In the genomic region with DNA sequence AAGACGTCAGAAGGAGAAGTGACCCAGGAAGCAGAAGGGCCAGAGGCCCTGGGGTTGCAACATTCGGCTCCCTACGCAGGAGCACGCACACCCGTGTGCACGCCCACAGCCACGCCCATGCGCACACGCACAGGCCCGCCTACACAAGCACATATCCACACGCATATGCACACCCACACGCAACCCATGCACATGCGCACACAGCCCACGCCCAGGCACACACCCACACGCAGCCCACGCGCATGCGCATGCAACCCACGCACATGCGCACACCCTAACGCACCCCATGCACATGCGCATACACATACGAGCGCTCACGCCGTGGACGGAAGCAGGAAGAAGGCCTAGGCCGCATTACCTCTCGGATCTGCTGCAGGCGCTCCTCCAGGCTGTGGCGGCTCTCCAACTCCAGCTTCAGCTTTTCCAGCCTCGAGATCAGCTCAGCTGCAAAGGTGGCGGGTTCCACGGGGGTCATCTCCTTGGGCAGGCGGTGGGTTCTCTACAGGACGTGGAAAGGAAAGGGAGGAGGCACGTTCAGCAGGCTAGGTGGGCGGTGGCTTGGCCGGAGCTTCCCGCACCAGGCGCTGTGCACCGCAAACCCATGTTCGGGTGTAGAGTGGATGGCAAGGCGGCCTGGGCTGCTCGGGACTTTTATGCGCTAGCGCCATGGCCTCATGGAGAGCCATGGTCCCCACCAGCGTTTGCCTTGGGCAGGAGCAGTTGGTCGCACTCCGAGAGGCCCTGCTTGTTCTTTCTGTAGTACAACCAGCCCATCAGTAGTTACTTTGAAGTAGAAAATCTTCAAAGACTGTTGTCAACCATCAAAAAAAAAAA, we compare ENCODE assay signal across 1 cellular context.
TF ChIP-seq lines count a peak whose summit lies in the region.

No MANE protein-coding gene starts in this region.

TF ChIP-seq in K562, 482 proteins besides CTCF, POLR2A, EP300 and RAD21 (continued from another document and continues in another):
- TF ChIP-seq, protein P1, sequence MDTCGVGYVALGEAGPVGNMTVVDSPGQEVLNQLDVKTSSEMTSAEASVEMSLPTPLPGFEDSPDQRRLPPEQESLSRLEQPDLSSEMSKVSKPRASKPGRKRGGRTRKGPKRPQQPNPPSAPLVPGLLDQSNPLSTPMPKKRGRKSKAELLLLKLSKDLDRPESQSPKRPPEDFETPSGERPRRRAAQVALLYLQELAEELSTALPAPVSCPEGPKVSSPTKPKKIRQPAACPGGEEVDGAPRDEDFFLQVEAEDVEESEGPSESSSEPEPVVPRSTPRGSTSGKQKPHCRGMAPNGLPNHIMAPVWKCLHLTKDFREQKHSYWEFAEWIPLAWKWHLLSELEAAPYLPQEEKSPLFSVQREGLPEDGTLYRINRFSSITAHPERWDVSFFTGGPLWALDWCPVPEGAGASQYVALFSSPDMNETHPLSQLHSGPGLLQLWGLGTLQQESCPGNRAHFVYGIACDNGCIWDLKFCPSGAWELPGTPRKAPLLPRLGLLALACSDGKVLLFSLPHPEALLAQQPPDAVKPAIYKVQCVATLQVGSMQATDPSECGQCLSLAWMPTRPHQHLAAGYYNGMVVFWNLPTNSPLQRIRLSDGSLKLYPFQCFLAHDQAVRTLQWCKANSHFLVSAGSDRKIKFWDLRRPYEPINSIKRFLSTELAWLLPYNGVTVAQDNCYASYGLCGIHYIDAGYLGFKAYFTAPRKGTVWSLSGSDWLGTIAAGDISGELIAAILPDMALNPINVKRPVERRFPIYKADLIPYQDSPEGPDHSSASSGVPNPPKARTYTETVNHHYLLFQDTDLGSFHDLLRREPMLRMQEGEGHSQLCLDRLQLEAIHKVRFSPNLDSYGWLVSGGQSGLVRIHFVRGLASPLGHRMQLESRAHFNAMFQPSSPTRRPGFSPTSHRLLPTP (IDR thresholded peaks at IDR 0.05; ENCODE audit: borderline replicate concordance, extremely low read depth, insufficient read length), result no peak
- TF ChIP-seq BRD4 (IDR thresholded peaks at IDR 0.05), result no peak
- TF ChIP-seq SPI1 (IDR thresholded peaks at IDR 0.05; ENCODE audit: borderline replicate concordance, low read depth, low read length), result peak; percentile 55; the same call in 1 of the 2 replicates
- TF ChIP-seq BRD9 (IDR thresholded peaks at IDR 0.05; ENCODE audit: low read depth, partially characterized antibody), result no peak
- no peak for TF ChIP-seq ZSCAN32 (CRISPR knock-in tag; IDR thresholded peaks at IDR 0.05)
- peak; percentile 83 for TF ChIP-seq GABPA (tag; conservative IDR thresholded peaks at IDR 0.05; ENCODE audit: low read depth)
- TF ChIP-seq, protein P2, sequence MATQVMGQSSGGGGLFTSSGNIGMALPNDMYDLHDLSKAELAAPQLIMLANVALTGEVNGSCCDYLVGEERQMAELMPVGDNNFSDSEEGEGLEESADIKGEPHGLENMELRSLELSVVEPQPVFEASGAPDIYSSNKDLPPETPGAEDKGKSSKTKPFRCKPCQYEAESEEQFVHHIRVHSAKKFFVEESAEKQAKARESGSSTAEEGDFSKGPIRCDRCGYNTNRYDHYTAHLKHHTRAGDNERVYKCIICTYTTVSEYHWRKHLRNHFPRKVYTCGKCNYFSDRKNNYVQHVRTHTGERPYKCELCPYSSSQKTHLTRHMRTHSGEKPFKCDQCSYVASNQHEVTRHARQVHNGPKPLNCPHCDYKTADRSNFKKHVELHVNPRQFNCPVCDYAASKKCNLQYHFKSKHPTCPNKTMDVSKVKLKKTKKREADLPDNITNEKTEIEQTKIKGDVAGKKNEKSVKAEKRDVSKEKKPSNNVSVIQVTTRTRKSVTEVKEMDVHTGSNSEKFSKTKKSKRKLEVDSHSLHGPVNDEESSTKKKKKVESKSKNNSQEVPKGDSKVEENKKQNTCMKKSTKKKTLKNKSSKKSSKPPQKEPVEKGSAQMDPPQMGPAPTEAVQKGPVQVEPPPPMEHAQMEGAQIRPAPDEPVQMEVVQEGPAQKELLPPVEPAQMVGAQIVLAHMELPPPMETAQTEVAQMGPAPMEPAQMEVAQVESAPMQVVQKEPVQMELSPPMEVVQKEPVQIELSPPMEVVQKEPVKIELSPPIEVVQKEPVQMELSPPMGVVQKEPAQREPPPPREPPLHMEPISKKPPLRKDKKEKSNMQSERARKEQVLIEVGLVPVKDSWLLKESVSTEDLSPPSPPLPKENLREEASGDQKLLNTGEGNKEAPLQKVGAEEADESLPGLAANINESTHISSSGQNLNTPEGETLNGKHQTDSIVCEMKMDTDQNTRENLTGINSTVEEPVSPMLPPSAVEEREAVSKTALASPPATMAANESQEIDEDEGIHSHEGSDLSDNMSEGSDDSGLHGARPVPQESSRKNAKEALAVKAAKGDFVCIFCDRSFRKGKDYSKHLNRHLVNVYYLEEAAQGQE (CRISPR knock-in tag; IDR thresholded peaks at IDR 0.05; ENCODE audit: low read depth), result no peak
- TF ChIP-seq, protein P3, sequence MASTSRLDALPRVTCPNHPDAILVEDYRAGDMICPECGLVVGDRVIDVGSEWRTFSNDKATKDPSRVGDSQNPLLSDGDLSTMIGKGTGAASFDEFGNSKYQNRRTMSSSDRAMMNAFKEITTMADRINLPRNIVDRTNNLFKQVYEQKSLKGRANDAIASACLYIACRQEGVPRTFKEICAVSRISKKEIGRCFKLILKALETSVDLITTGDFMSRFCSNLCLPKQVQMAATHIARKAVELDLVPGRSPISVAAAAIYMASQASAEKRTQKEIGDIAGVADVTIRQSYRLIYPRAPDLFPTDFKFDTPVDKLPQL (IDR thresholded peaks at IDR 0.05; ENCODE audit: extremely low read depth, insufficient read length), result no peak
- TF ChIP-seq, protein P4, sequence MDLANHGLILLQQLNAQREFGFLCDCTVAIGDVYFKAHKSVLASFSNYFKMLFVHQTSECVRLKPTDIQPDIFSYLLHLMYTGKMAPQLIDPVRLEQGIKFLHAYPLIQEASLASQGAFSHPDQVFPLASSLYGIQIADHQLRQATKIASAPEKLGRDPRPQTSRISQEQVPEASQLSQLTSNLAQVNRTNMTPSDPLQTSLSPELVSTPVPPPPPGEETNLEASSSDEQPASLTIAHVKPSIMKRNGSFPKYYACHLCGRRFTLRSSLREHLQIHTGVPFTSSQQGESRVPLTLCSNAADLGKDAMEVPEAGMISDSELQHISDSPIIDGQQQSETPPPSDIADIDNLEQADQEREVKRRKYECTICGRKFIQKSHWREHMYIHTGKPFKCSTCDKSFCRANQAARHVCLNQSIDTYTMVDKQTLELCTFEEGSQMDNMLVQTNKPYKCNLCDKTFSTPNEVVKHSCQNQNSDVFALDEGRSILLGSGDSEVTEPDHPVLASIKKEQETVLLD (IDR thresholded peaks at IDR 0.05), result peak; percentile 100
- TF ChIP-seq MYNN (IDR thresholded peaks at IDR 0.05), result peak; percentile 86
- no peak for TF ChIP-seq MYNN (CRISPR knock-in tag; IDR thresholded peaks at IDR 0.05)
- TF ChIP-seq, protein P5, sequence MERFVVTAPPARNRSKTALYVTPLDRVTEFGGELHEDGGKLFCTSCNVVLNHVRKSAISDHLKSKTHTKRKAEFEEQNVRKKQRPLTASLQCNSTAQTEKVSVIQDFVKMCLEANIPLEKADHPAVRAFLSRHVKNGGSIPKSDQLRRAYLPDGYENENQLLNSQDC (CRISPR knock-in tag; IDR thresholded peaks at IDR 0.05), result no peak
- TF ChIP-seq, protein P6, sequence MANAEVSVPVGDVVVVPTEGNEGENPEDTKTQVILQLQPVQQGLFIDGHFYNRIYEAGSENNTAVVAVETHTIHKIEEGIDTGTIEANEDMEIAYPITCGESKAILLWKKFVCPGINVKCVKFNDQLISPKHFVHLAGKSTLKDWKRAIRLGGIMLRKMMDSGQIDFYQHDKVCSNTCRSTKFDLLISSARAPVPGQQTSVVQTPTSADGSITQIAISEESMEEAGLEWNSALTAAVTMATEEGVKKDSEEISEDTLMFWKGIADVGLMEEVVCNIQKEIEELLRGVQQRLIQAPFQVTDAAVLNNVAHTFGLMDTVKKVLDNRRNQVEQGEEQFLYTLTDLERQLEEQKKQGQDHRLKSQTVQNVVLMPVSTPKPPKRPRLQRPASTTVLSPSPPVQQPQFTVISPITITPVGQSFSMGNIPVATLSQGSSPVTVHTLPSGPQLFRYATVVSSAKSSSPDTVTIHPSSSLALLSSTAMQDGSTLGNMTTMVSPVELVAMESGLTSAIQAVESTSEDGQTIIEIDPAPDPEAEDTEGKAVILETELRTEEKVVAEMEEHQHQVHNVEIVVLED (CRISPR knock-in tag; IDR thresholded peaks at IDR 0.05), result peak; percentile 78
- peak; percentile 18 for TF ChIP-seq TBP (optimal IDR thresholded peaks at IDR 0.05; ENCODE audit: low read depth, low read length)
- TF ChIP-seq, protein P7, sequence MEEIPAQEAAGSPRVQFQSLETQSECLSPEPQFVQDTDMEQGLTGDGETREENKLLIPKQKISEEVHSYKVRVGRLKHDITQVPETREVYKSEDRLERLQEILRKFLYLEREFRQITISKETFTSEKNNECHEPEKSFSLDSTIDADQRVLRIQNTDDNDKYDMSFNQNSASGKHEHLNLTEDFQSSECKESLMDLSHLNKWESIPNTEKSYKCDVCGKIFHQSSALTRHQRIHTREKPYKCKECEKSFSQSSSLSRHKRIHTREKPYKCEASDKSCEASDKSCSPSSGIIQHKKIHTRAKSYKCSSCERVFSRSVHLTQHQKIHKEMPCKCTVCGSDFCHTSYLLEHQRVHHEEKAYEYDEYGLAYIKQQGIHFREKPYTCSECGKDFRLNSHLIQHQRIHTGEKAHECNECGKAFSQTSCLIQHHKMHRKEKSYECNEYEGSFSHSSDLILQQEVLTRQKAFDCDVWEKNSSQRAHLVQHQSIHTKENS (CRISPR knock-in tag; IDR thresholded peaks at IDR 0.05), result no peak
- TF ChIP-seq, protein P8, sequence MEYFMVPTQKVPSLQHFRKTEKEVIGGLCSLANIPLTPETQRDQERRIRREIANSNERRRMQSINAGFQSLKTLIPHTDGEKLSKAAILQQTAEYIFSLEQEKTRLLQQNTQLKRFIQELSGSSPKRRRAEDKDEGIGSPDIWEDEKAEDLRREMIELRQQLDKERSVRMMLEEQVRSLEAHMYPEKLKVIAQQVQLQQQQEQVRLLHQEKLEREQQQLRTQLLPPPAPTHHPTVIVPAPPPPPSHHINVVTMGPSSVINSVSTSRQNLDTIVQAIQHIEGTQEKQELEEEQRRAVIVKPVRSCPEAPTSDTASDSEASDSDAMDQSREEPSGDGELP (CRISPR knock-in tag; IDR thresholded peaks at IDR 0.05; ENCODE audit: borderline replicate concordance), result no peak
- no peak for TF ChIP-seq C11orf30 (IDR thresholded peaks at IDR 0.05; ENCODE audit: low read depth)
- peak; percentile 71 for TF ChIP-seq CREM (IDR thresholded peaks at IDR 0.05; ENCODE audit: low read depth)
- TF ChIP-seq PHF8 (IDR thresholded peaks at IDR 0.05; ENCODE audit: borderline replicate concordance, low read length), result peak; percentile 31; the same call in 1 of the 2 replicates
- TF ChIP-seq HNRNPK (IDR thresholded peaks at IDR 0.05; ENCODE audit: low read depth, low read length, poor library complexity, severe bottlenecking), result no peak
- TF ChIP-seq ZNF695 (CRISPR knock-in tag; IDR thresholded peaks at IDR 0.05), result no peak
- TF ChIP-seq, protein P9, sequence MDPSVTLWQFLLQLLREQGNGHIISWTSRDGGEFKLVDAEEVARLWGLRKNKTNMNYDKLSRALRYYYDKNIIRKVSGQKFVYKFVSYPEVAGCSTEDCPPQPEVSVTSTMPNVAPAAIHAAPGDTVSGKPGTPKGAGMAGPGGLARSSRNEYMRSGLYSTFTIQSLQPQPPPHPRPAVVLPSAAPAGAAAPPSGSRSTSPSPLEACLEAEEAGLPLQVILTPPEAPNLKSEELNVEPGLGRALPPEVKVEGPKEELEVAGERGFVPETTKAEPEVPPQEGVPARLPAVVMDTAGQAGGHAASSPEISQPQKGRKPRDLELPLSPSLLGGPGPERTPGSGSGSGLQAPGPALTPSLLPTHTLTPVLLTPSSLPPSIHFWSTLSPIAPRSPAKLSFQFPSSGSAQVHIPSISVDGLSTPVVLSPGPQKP (CRISPR knock-in tag; IDR thresholded peaks at IDR 0.05), result no peak
- peak; percentile 76 for TF ChIP-seq RBFOX2 (IDR thresholded peaks at IDR 0.05; ENCODE audit: low read depth, low read length)
- no peak for TF ChIP-seq TEAD1 (CRISPR knock-in tag; IDR thresholded peaks at IDR 0.05)
- no peak for TF ChIP-seq ZNF41 (CRISPR knock-in tag; conservative IDR thresholded peaks at IDR 0.05)
- TF ChIP-seq SMAD3 (CRISPR knock-in tag; conservative IDR thresholded peaks at IDR 0.05), result no peak
- TF ChIP-seq, protein P10, sequence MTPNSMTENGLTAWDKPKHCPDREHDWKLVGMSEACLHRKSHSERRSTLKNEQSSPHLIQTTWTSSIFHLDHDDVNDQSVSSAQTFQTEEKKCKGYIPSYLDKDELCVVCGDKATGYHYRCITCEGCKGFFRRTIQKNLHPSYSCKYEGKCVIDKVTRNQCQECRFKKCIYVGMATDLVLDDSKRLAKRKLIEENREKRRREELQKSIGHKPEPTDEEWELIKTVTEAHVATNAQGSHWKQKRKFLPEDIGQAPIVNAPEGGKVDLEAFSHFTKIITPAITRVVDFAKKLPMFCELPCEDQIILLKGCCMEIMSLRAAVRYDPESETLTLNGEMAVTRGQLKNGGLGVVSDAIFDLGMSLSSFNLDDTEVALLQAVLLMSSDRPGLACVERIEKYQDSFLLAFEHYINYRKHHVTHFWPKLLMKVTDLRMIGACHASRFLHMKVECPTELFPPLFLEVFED (CRISPR knock-in tag; conservative IDR thresholded peaks at IDR 0.05), result no peak
- no peak for TF ChIP-seq ARHGAP35 (IDR thresholded peaks at IDR 0.05; ENCODE audit: partially characterized antibody)
- TF ChIP-seq OTX1 (CRISPR knock-in tag; IDR thresholded peaks at IDR 0.05), result no peak
- TF ChIP-seq BCL6 (CRISPR knock-in tag; IDR thresholded peaks at IDR 0.05), result no peak
- TF ChIP-seq, protein P11, sequence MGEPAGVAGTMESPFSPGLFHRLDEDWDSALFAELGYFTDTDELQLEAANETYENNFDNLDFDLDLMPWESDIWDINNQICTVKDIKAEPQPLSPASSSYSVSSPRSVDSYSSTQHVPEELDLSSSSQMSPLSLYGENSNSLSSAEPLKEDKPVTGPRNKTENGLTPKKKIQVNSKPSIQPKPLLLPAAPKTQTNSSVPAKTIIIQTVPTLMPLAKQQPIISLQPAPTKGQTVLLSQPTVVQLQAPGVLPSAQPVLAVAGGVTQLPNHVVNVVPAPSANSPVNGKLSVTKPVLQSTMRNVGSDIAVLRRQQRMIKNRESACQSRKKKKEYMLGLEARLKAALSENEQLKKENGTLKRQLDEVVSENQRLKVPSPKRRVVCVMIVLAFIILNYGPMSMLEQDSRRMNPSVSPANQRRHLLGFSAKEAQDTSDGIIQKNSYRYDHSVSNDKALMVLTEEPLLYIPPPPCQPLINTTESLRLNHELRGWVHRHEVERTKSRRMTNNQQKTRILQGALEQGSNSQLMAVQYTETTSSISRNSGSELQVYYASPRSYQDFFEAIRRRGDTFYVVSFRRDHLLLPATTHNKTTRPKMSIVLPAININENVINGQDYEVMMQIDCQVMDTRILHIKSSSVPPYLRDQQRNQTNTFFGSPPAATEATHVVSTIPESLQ (CRISPR knock-in tag; IDR thresholded peaks at IDR 0.05), result no peak
- no peak for TF ChIP-seq FOXA3 (CRISPR knock-in tag; conservative IDR thresholded peaks at IDR 0.05 in 1 of 2, IDR thresholded peaks at IDR 0.05 in 1 of 2)
- TF ChIP-seq, protein P12, sequence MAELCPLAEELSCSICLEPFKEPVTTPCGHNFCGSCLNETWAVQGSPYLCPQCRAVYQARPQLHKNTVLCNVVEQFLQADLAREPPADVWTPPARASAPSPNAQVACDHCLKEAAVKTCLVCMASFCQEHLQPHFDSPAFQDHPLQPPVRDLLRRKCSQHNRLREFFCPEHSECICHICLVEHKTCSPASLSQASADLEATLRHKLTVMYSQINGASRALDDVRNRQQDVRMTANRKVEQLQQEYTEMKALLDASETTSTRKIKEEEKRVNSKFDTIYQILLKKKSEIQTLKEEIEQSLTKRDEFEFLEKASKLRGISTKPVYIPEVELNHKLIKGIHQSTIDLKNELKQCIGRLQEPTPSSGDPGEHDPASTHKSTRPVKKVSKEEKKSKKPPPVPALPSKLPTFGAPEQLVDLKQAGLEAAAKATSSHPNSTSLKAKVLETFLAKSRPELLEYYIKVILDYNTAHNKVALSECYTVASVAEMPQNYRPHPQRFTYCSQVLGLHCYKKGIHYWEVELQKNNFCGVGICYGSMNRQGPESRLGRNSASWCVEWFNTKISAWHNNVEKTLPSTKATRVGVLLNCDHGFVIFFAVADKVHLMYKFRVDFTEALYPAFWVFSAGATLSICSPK (IDR thresholded peaks at IDR 0.05; ENCODE audit: borderline replicate concordance), result no peak
- peak; percentile 69 for TF ChIP-seq SUPT5H (IDR thresholded peaks at IDR 0.05)
- no peak for TF ChIP-seq ZNF12 (CRISPR knock-in tag; IDR thresholded peaks at IDR 0.05)
